In genomic region chr2:85312404-85312803, GRCh38 we compare ENCODE assay signal across 1 cellular context.
TF ChIP-seq lines count a peak whose summit lies in the region.

No MANE protein-coding gene starts in this region.

TF ChIP-seq in IMR-90, 13 proteins besides CTCF, POLR2A, EP300 and RAD21:
- no peak for TF ChIP-seq NFE2L2 (IDR thresholded peaks at IDR 0.05; ENCODE audit: low read depth, low read length)
- TF ChIP-seq CHD1 (IDR thresholded peaks at IDR 0.05; ENCODE audit: low read depth, low read length) = no peak
- peak; percentile 92 for TF ChIP-seq CEBPB (IDR thresholded peaks at IDR 0.05; ENCODE audit: low read depth, low read length)
- no peak for TF ChIP-seq MXI1 (IDR thresholded peaks at IDR 0.05; ENCODE audit: borderline replicate concordance, low read depth, low read length)
- no peak for TF ChIP-seq USF2 (IDR thresholded peaks at IDR 0.05; ENCODE audit: low read depth, low read length)
- TF ChIP-seq FOS (IDR thresholded peaks at IDR 0.05; ENCODE audit: low read depth, low read length) = peak; percentile 71
